Comparison of ENCODE assay signal across 19 cellular contexts in genomic region chr20:51656726-51657260, GRCh38.
A peak's percentile ranks its signal among the peaks of the same experiment; 100 is the strongest.
DNase-seq lines count a peak whose midpoint lies in the region; ATAC-seq, FAIRE-seq and TF ChIP-seq lines count a peak whose summit lies in the region.
"Had no signal": no experiment of that assay in that cellular context is flagged by ENCODE, and none has a peak within 500 bp of the region (broad histone marks: within the 10 kb centered on the region; RNA-seq: fewer than 3 reads in every experiment).

No MANE protein-coding gene starts in this region.

- WGBS in K562 (ENCODE audit: insufficient coverage, low coverage, missing lambda C conversion rate): 6% methylated on average over 21 of the region's 21 CpGs

- CTCF ChIA-PET in A673 (lab: Charles Lee) (no interaction called here), K562 (lab: Yijun Ruan, JAX; ENCODE audit: low intra/inter-chr PET ratio) (no interaction called here)

- H3K27ac Mint-ChIP-seq in GM23338: peak overlapping the region; percentile 45; the same call in 1 of the 2 replicates
- H3K27ac Mint-ChIP-seq in naive thymus-derived CD8-positive, alpha-beta T cell: no peak overlapping the region
- H3K27ac Mint-ChIP-seq in effector memory CD8-positive, alpha-beta T cell: no peak overlapping the region
- H3K27ac Mint-ChIP-seq: CD14-positive monocyte; CD8-positive, alpha-beta T cell; HFFc6 had no signal

- TF ChIP-seq CTCF in A673 (conservative IDR thresholded peaks at IDR 0.05; ENCODE audit: low read depth, low read length) (no peak), GM23338 (conservative IDR thresholded peaks at IDR 0.05; ENCODE audit: low read depth in 2 of 2) (no peak), K562 (IDR thresholded peaks at IDR 0.05 in 2 of 3, conservative IDR thresholded peaks at IDR 0.05 in 1 of 3; ENCODE audit: insufficient read depth in 2 of 3, low read depth in 1 of 3, low read length in 3 of 3) (no peak)

- no peak for FAIRE-seq in K562 (lab: Jason Lieb, UNC)

- H3K27me3 Mint-ChIP-seq in GM23338 (ENCODE audit: insufficient read depth, low read depth, poor library complexity): peaks cover 7% of the 10 kb centered on the region
- H3K27me3 Mint-ChIP-seq in naive thymus-derived CD8-positive, alpha-beta T cell: no peaks in the 10 kb centered on the region
- no peaks in the 10 kb centered on the region for H3K27me3 Mint-ChIP-seq in effector memory CD8-positive, alpha-beta T cell

- H3K27ac ChIP-seq in A673 (ENCODE audit: low read depth, low read length, poor library complexity, severe bottlenecking) (peak overlapping the region; percentile 53), GM23338 (ENCODE audit: low read depth) (no peak overlapping the region), K562 (ENCODE audit: extremely low read depth, low read depth, low read length) (no peak overlapping the region)
- H3K27ac ChIP-seq: GM23248, KMS-11 had no signal

- DNase-seq in A673 (ENCODE audit: low spot score) (no peak), GM23338 (ENCODE audit: low spot score) (no peak), K562 (ENCODE audit: extremely low read depth in 1 of 4, low spot score in 3 of 4) (no peak), left kidney (ENCODE audit: low read depth, low spot score) (peak; percentile 36)
- DNase-seq in naive thymus-derived CD8-positive, alpha-beta T cell: no peak
- DNase-seq in effector memory CD8-positive, alpha-beta T cell: no peak
- no peak for DNase-seq in activated naive CD4-positive, alpha-beta T cell (lab: John Stamatoyannopoulos, UW)
- DNase-seq: 8988T; ACHN; CD8-positive, alpha-beta T cell; COR-L47; DND-41; GM23248; HFFc6 had no signal

- H3K9me3 Mint-ChIP-seq in GM23338: no peaks in the 10 kb centered on the region
- H3K9me3 Mint-ChIP-seq in naive thymus-derived CD8-positive, alpha-beta T cell: no peaks in the 10 kb centered on the region
- no peaks in the 10 kb centered on the region for H3K9me3 Mint-ChIP-seq in effector memory CD8-positive, alpha-beta T cell
- H3K9me3 Mint-ChIP-seq: CD14-positive monocyte; CD8-positive, alpha-beta T cell; HFFc6; IgD-negative memory B cell had no signal

- 0 out of 4 replicates have a peak overlapping the region, but pooled peaks of 1 of the 2 experiments have one; percentile 0 for H3K9ac ChIP-seq in K562 (ENCODE audit: insufficient read depth in 1 of 2, low read depth in 2 of 2, low read length in 2 of 2)
- H3K9ac ChIP-seq: GM23248, KMS-11 had no signal

- peaks cover 27% of the 10 kb centered on the region for H3K4me1 Mint-ChIP-seq in GM23338
- H3K4me1 Mint-ChIP-seq in naive thymus-derived CD8-positive, alpha-beta T cell: peaks cover 2 to 10% (median 7%) of the 10 kb centered on the region in 4 donors
- H3K4me1 Mint-ChIP-seq in effector memory CD8-positive, alpha-beta T cell (ENCODE audit: low read depth in 2 of 2): peaks cover 6 to 16% of the 10 kb centered on the region in 2 donors
- H3K4me1 Mint-ChIP-seq: IgD-negative memory B cell had no signal

- no peaks in the 10 kb centered on the region for H4K20me1 ChIP-seq in GM23338 (replicated peaks; ENCODE audit: insufficient read depth)
- no peaks in the 10 kb centered on the region for H4K20me1 ChIP-seq in K562 (replicated peaks; ENCODE audit: control insufficient read depth, insufficient read depth, low read length)

- peaks cover 4% of the 10 kb centered on the region; the same call in 1 of the 2 replicates for H3F3A ChIP-seq in GM23338 (replicated peaks; ENCODE audit: low read depth)

- no peaks in the 10 kb centered on the region for H3K9me2 ChIP-seq in GM23338 (ENCODE audit: insufficient read depth)

- TF ChIP-seq RAD21 in K562 (CRISPR knock-in tag; conservative IDR thresholded peaks at IDR 0.05 in 1 of 2, IDR thresholded peaks at IDR 0.05 in 1 of 2): no peak

- no peaks in the 10 kb centered on the region for H3K9me1 ChIP-seq in K562 (ENCODE audit: control insufficient read depth, insufficient read depth, low read length)

- no peak for TF ChIP-seq POLR2A in K562 (conservative IDR thresholded peaks at IDR 0.05)

- ATAC-seq in GM23338 (no peak), K562 (peak; percentile 28; the same call in 1 of the 3 replicates), HG03280 (IDR thresholded peaks at IDR 0.05; ENCODE audit: unreplicated experiment) (no peak)
- no peak for ATAC-seq in naive thymus-derived CD8-positive, alpha-beta T cell
- ATAC-seq in effector memory CD8-positive, alpha-beta T cell (replicated peaks): no peak
- ATAC-seq: CD8-positive, alpha-beta T cell had no signal

- intact Hi-C loops in A673 (cut with micrococcal nuclease; ENCODE audit: unreplicated experiment) (no loop called here), K562 (cut with micrococcal nuclease) (no loop called here)

- POLR2A ChIA-PET in A673 (lab: Charles Lee; ENCODE audit: low non-redundant PET) (no interaction called here), K562 (lab: Yijun Ruan, JAX) (interaction anchor here (1.2 kb wide), 1 partner anchor 9 kb away, joined by 4 read pairs; no protein-coding TSS in a partner anchor)
- POLR2A ChIA-PET in naive thymus-derived CD8-positive, alpha-beta T cell (lab: Charles Lee): no interaction called here

- no peak for TF ChIP-seq EP300 in K562 (IDR thresholded peaks at IDR 0.05; ENCODE audit: low read length)

- no peak overlapping the region for H3K4me2 ChIP-seq in GM23338
- peak overlapping the region; percentile 8 for H3K4me2 ChIP-seq in K562 (ENCODE audit: insufficient read depth, low read length)
- H3K4me2 ChIP-seq: KMS-11 had no signal

- no peaks in the 10 kb centered on the region for H3K9me3 ChIP-seq in A673 (ENCODE audit: low read depth, low read length, poor library complexity, severe bottlenecking)
- no peaks in the 10 kb centered on the region for H3K9me3 ChIP-seq in K562 (replicated peaks; ENCODE audit: control insufficient read depth, insufficient read depth, low read depth, low read length)
- H3K9me3 ChIP-seq: HAP-1 had no signal

- BruUV-seq in A673 (replicated peaks; lab: Mats Ljungman, UMichigan): no TSS peak
- BruUV-seq in K562 (replicated peaks; lab: Mats Ljungman, UMichigan): no TSS peak

- H3K4me3 Mint-ChIP-seq in GM23338: no peak overlapping the region
- no peak overlapping the region for H3K4me3 Mint-ChIP-seq in naive thymus-derived CD8-positive, alpha-beta T cell
- H3K4me3 Mint-ChIP-seq in effector memory CD8-positive, alpha-beta T cell: no peak overlapping the region
- H3K4me3 Mint-ChIP-seq: CD14-positive monocyte; CD8-positive, alpha-beta T cell; HFFc6; IgD-negative memory B cell had no signal

- H3K36me3 Mint-ChIP-seq in GM23338 (ENCODE audit: low read depth): peaks cover 4% of the 10 kb centered on the region; the same call in 1 of the 3 replicates
- no peaks in the 10 kb centered on the region for H3K36me3 Mint-ChIP-seq in naive thymus-derived CD8-positive, alpha-beta T cell
- peaks cover 4% of the 10 kb centered on the region for H3K36me3 Mint-ChIP-seq in effector memory CD8-positive, alpha-beta T cell (ENCODE audit: insufficient read depth)
- H3K36me3 Mint-ChIP-seq: CD14-positive monocyte; CD8-positive, alpha-beta T cell; IgD-negative memory B cell had no signal

- H3K27me3 ChIP-seq in A673 (replicated peaks; ENCODE audit: insufficient read depth, low read depth, low read length, poor library complexity): no peaks in the 10 kb centered on the region
- no peaks in the 10 kb centered on the region for H3K27me3 ChIP-seq in GM23338 (ENCODE audit: insufficient read depth)
- peaks cover 26 to 43% of the 10 kb centered on the region in 2 experiments; a peak in 4 of 5 replicates for H3K27me3 ChIP-seq in K562 (ENCODE audit: control insufficient read depth in 2 of 2, insufficient read depth in 2 of 2, low read length in 2 of 2)

- no peaks in the 10 kb centered on the region for H3K79me2 ChIP-seq in GM23338 (replicated peaks; ENCODE audit: insufficient read depth)
- no peaks in the 10 kb centered on the region for H3K79me2 ChIP-seq in K562 (ENCODE audit: control insufficient read depth, insufficient read depth, low read length)

- H3K4me1 ChIP-seq in A673 (ENCODE audit: insufficient read depth, low read length, poor library complexity, severe bottlenecking): peaks cover 40% of the 10 kb centered on the region
- peaks cover 22% of the 10 kb centered on the region for H3K4me1 ChIP-seq in GM23338 (ENCODE audit: insufficient read depth)
- 0 out of 5 replicates have a peak, but pooled peaks cover 0 to 4% of the 10 kb centered on the region in 2 experiments for H3K4me1 ChIP-seq in K562 (replicated peaks in 1 of 2; ENCODE audit: control insufficient read depth in 2 of 2, insufficient read depth in 2 of 2, low read length in 2 of 2)

- H3K4me3 ChIP-seq in A673 (ENCODE audit: low read depth, low read length, poor library complexity, severe bottlenecking) (no peak overlapping the region), GM23338 (no peak overlapping the region), K562 (no peak overlapping the region)
- H3K4me3 ChIP-seq: GM23248, HAP-1 had no signal

- H3K36me3 ChIP-seq in A673 (ENCODE audit: insufficient read depth, low read length, poor library complexity, severe bottlenecking) (no peaks in the 10 kb centered on the region), GM23338 (ENCODE audit: insufficient read depth) (peaks cover 3% of the 10 kb centered on the region; the same call in 1 of the 2 replicates), K562 (ENCODE audit: control insufficient read depth, insufficient read depth, low read length) (no peaks in the 10 kb centered on the region)

- H2AFZ ChIP-seq in GM23338 (no peak overlapping the region), K562 (ENCODE audit: low read depth, low read length) (0 out of 2 replicates have a peak overlapping the region, but pooled peaks have one; percentile 41)
- H2AFZ ChIP-seq: GM23248 had no signal

- in situ Hi-C loops in K562 (cut with MboI): no loop called here

TF ChIP-seq in GM23338, 12 proteins besides CTCF, POLR2A, EP300 and RAD21:
- no peak for TF ChIP-seq NANOG (IDR thresholded peaks at IDR 0.05; ENCODE audit: borderline replicate concordance)
- TF ChIP-seq ZNF331 (CRISPR knock-in tag; IDR thresholded peaks at IDR 0.05; ENCODE audit: low read depth): no peak
